Comparison of ENCODE assay signal across 8 cellular contexts in genomic region chr1:154157520-154158306, GRCh38. TPM values are rescaled to one million over a fixed set of nuclear protein-coding genes. Genes with fewer than 3 reads are reported as not detected.
DNase-seq lines count a peak whose midpoint lies in the region; ATAC-seq lines count a peak whose summit lies in the region.

No MANE protein-coding gene starts in this region.

- DNase-seq in NCI-H2196 (lab: John Stamatoyannopoulos, UW; ENCODE audit: unreplicated experiment) (peak; percentile 21), NCI-H2196 treated with DMSO at 0.1 percent for 48 hours (lab: John Stamatoyannopoulos, UW; ENCODE audit: unreplicated experiment) (no peak), mesenteric fat pad (ENCODE audit: low spot score) (no peak), epidermal melanocyte (ENCODE audit: insufficient read length, low spot score) (no peak)
- peak; percentile 70 to 77 for DNase-seq in activated CD4-positive, alpha-beta T cell treated with anti-CD3 and anti-CD28 coated beads for 4 hours
- DNase-seq in effector CD4-positive, alpha-beta T cell: peak; percentile 63
- peak; percentile 61 to 68 for DNase-seq in stimulated activated CD4-positive, alpha-beta T cell treated with anti-CD3 and anti-CD28 coated beads, Interleukin-15, amount 100 ng/mL, for 48 hours (ENCODE audit: low read depth in 2 of 2)

- peak; percentile 86 for ATAC-seq in HG03442 (IDR thresholded peaks at IDR 0.05; ENCODE audit: unreplicated experiment)

RNA-seq across cellular contexts. Expression of gene NUP210L, which starts 2.8 kb away (rescaled TPM):
- total RNA-seq in mesenteric fat pad: not detected

RNA-seq across cellular contexts. Expression of gene TPM3, which starts 34.2 kb away (rescaled TPM):
- 294 TPM for total RNA-seq in mesenteric fat pad

RNA-seq across cellular contexts. Expression of gene CFAP141, which starts 48.4 kb away (rescaled TPM):
- total RNA-seq in mesenteric fat pad: not detected

Comparison
In these comparisons a context has a peak if more than half of its experiments do, and no peak if none do; other contexts are left out.
1. DNase-seq: peak in NCI-H2196 (single experiment), activated CD4-positive, alpha-beta T cell treated with anti-CD3 and anti-CD28 coated beads for 4 hours (2 of 2), effector CD4-positive, alpha-beta T cell (single experiment) and stimulated activated CD4-positive, alpha-beta T cell treated with anti-CD3 and anti-CD28 coated beads, Interleukin-15, amount 100 ng/mL, for 48 hours (2 of 2); none in NCI-H2196 treated with DMSO at 0.1 percent for 48 hours (single experiment), mesenteric fat pad (single experiment) and epidermal melanocyte (single experiment).